8 cellular contexts compared by ENCODE assay signal in the genomic region with DNA sequence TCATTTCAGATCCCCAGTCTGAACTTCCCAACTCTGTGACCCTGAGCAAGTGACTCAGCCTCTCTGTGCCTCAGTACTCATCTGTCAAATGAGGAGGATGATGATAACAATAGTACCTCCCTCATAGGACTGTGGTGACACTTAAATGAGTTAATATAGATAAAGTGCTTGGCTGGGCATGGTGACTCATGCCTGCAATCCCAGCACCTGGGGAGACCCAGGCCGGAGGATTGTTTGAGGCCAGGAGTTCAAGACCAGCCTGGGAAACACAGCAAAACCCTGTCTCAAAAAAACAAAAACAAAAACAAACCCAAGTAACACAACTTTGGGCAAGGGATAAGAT. TPM values are rescaled to one million over a fixed set of nuclear protein-coding genes. Genes with fewer than 3 reads are reported as not detected.
DNase-seq lines count a peak whose midpoint lies in the region; ATAC-seq, FAIRE-seq and TF ChIP-seq lines count a peak whose summit lies in the region.

No MANE protein-coding gene starts in this region.

- no peak overlapping the region for H2BK120ac ChIP-seq in mesenchymal stem cell (ENCODE audit: low read depth, low read length)

- no peak overlapping the region for H2BK15ac ChIP-seq in mesenchymal stem cell (ENCODE audit: low read depth, poor library complexity, severe bottlenecking)

- no peak for TF ChIP-seq CTCF in A549 (IDR thresholded peaks at IDR 0.05)

- no peak for TF ChIP-seq EP300 in A549 (IDR thresholded peaks at IDR 0.05)

- H4K8ac ChIP-seq in mesenchymal stem cell (ENCODE audit: low read length): no peak overlapping the region

- TF ChIP-seq RAD21 in A549 (conservative IDR thresholded peaks at IDR 0.05 in 1 of 2, IDR thresholded peaks at IDR 0.05 in 1 of 2): no peak

- H3K14ac ChIP-seq in mesenchymal stem cell (ENCODE audit: low read length in 2 of 2): no peak overlapping the region

- H3K27ac ChIP-seq in A549: peak overlapping the region in 1 of 2 experiments; percentile 59; a peak in 2 of 6 replicates
- no peak overlapping the region for H3K27ac ChIP-seq in mesenchymal stem cell (ENCODE audit: low read length, poor library complexity, severe bottlenecking)

- no peak overlapping the region for H2BK5ac ChIP-seq in mesenchymal stem cell (ENCODE audit: low read depth, low read length, poor library complexity, severe bottlenecking)

- H3K9ac ChIP-seq in mesenchymal stem cell (ENCODE audit: low read length): no peak overlapping the region

- peaks cover 0 to 8% of the 10 kb centered on the region in 2 experiments for H3K36me3 ChIP-seq in mesenchymal stem cell (ENCODE audit: control insufficient read depth in 1 of 2, insufficient read depth in 2 of 2, low read depth in 1 of 2, low read length in 2 of 2)

- H2BK12ac ChIP-seq in mesenchymal stem cell (ENCODE audit: low read length in 2 of 2): no peak overlapping the region

- H2AFZ ChIP-seq in mesenchymal stem cell (ENCODE audit: low read depth, low read length): no peak overlapping the region

- no peak for FAIRE-seq in A549 (lab: Jason Lieb, UNC)

- no peak overlapping the region for H2AK5ac ChIP-seq in mesenchymal stem cell (ENCODE audit: low read length, severe bottlenecking)

- no peak overlapping the region for H4K91ac ChIP-seq in mesenchymal stem cell (ENCODE audit: low read length)

- H3K27me3 ChIP-seq in mesenchymal stem cell (ENCODE audit: control insufficient read depth in 1 of 2, insufficient read depth in 1 of 2, low read length in 2 of 2): no peaks in the 10 kb centered on the region

- H3K18ac ChIP-seq in mesenchymal stem cell (ENCODE audit: low read depth in 1 of 2, low read length in 2 of 2): no peak overlapping the region

- no peak overlapping the region for H3K23ac ChIP-seq in mesenchymal stem cell (ENCODE audit: low read length in 2 of 2)

- POLR2A ChIA-PET in A549 (lab: Yijun Ruan, JAX): no interaction called here

- no peak overlapping the region for H3K4ac ChIP-seq in mesenchymal stem cell (ENCODE audit: low read depth in 1 of 2, low read length in 2 of 2)

- H3K4me2 ChIP-seq in A549 (peak overlapping the region; percentile 37; the same call in 2 of the 3 replicates), mesenchymal stem cell (ENCODE audit: low read length, poor library complexity, severe bottlenecking) (no peak overlapping the region)

- 78% methylated on average over 1 of the region's 1 CpG for WGBS in A549 (ENCODE audit: missing lambda C conversion rate)
- WGBS in mesenchymal stem cell: 33% methylated on average over 1 of the region's 1 CpG

- CTCF ChIA-PET in A549 (lab: Yijun Ruan, JAX): interaction anchor here (0.8 to 2.0 kb wide), 5 partner anchors 19 to 74 kb away, joined by 3 to 6 read pairs (median 3); no protein-coding TSS in a partner anchor

- DNase-seq in A549 (ENCODE audit: low read depth in 1 of 2, low spot score in 1 of 2): no peak
- peak; percentile 50 for DNase-seq in activated CD8-positive, alpha-beta memory T cell treated with anti-CD3 and anti-CD28 coated beads, Interleukin-2, amount 50 U/mL, for 4 hours
- peak; percentile 66 for DNase-seq in mesenchymal stem cell
- DNase-seq in globus pallidus (ENCODE audit: low spot score): no peak
- no peak for DNase-seq in DMS153 treated with DMSO at 0.1 percent for 48 hours (lab: John Stamatoyannopoulos, UW; ENCODE audit: unreplicated experiment)

- ATAC-seq in A549 (no peak), HG03469 (IDR thresholded peaks at IDR 0.05; ENCODE audit: unreplicated experiment) (peak; percentile 3), GM21825 (IDR thresholded peaks at IDR 0.05; ENCODE audit: unreplicated experiment) (no peak), HG03095 (IDR thresholded peaks at IDR 0.05; ENCODE audit: unreplicated experiment) (no peak)

- TF ChIP-seq POLR2A in A549 (IDR thresholded peaks at IDR 0.05; ENCODE audit: low read length): no peak

- no peak overlapping the region for H3K4me3 ChIP-seq in A549
- H3K4me3 ChIP-seq in mesenchymal stem cell (ENCODE audit: insufficient read depth in 1 of 2, low read depth in 1 of 2, low read length in 2 of 2): no peak overlapping the region

- H3K9me3 ChIP-seq in A549: no peaks in the 10 kb centered on the region
- H3K9me3 ChIP-seq in mesenchymal stem cell (ENCODE audit: control insufficient read depth, low read length): no peaks in the 10 kb centered on the region

- H3K4me1 ChIP-seq in A549 (peaks cover 44% of the 10 kb centered on the region), mesenchymal stem cell (ENCODE audit: control insufficient read depth, insufficient read depth, low read depth, low read length) (peaks cover 37% of the 10 kb centered on the region)

- peaks cover 28% of the 10 kb centered on the region for H3K79me1 ChIP-seq in mesenchymal stem cell (replicated peaks; ENCODE audit: low read length, poor library complexity, severe bottlenecking)

TF ChIP-seq in A549, 52 proteins besides CTCF, POLR2A, EP300 and RAD21:
- TF ChIP-seq ZSCAN20 (CRISPR knock-in tag; IDR thresholded peaks at IDR 0.05) (no peak), ZFP36 (IDR thresholded peaks at IDR 0.05; ENCODE audit: borderline replicate concordance, partially characterized antibody) (peak; percentile 19), BHLHE40 (IDR thresholded peaks at IDR 0.05; ENCODE audit: low read depth, low read length) (no peak), ESRRA (IDR thresholded peaks at IDR 0.05; ENCODE audit: borderline replicate concordance, low read length) (no peak), RFX5 (IDR thresholded peaks at IDR 0.05) (no peak), JUN (IDR thresholded peaks at IDR 0.05) (no peak), JUNB (IDR thresholded peaks at IDR 0.05) (no peak), HOXB13 (CRISPR knock-in tag; IDR thresholded peaks at IDR 0.05; ENCODE audit: low read depth) (no peak), GATA3 (IDR thresholded peaks at IDR 0.05; ENCODE audit: borderline replicate concordance) (no peak), FOSL2 (IDR thresholded peaks at IDR 0.05) (no peak), FOSL2 (CRISPR knock-in tag; IDR thresholded peaks at IDR 0.05) (0 out of 2 replicates have a peak, but pooled peaks have one; percentile 16), ZNF302 (CRISPR knock-in tag; IDR thresholded peaks at IDR 0.05) (no peak)

RNA-seq across cellular contexts. Expression of gene ECE1, which starts 4.8 kb away (rescaled TPM):
- polyA plus RNA-seq in A549 (2011; rRNA removed) (81.8 and 86.4 TPM in 2 replicates), A549 (2017; fragmentation: RNase III; extraction: RNeasy Plus Mini Kit Qiagen cat#74134 plus additional on column Dnase treatment) (40.5 to 53.2 TPM (median 45.7 TPM) in 3 replicates)
- polyA plus RNA-seq in A549 (2012; cell fraction: cytosol; rRNA removed): 32.0 and 38.7 TPM in 2 replicates
- 55.8 and 74.0 TPM in 2 replicates for polyA plus RNA-seq in A549 (2012; cell fraction: nucleus; rRNA removed)
- polyA minus RNA-seq in A549 (2011; rRNA and poly(A)+ RNA removed): 48.6 and 51.8 TPM in 2 replicates
- polyA plus RNA-seq in mesenchymal stem cell (2013, experiment 1 of 2): 229 TPM
- polyA plus RNA-seq in mesenchymal stem cell (2013, experiment 2 of 2): 222 TPM

Comparison
In these comparisons a context has a peak if more than half of its experiments do, and no peak if none do; other contexts are left out.
1. DNase-seq: peak in activated CD8-positive, alpha-beta memory T cell treated with anti-CD3 and anti-CD28 coated beads, Interleukin-2, amount 50 U/mL, for 4 hours (single experiment) and mesenchymal stem cell (single experiment); none in A549 (0 of 2), globus pallidus (single experiment) and DMS153 treated with DMSO at 0.1 percent for 48 hours (single experiment).